ENCODE assay signal across 13 cellular contexts in genomic region chr11:32105871-32106312, GRCh38. TPM values are rescaled to one million over a fixed set of nuclear protein-coding genes. Genes with fewer than 3 reads are reported as not detected.
A peak's percentile ranks its signal among the peaks of the same experiment; 100 is the strongest.
DNase-seq lines count a peak whose midpoint lies in the region; ATAC-seq and TF ChIP-seq lines count a peak whose summit lies in the region.
"Had no signal": no experiment of that assay in that cellular context is flagged by ENCODE, and none has a peak within 500 bp of the region (broad histone marks: within the 10 kb centered on the region; RNA-seq: fewer than 3 reads in every experiment).

No MANE protein-coding gene starts in this region.

- TF ChIP-seq CTCF in adrenal gland (IDR thresholded peaks at IDR 0.05), result no peak

- DNase-seq in ureter (ENCODE audit: low spot score), result no peak
- DNase-seq in NCI-H510A (lab: John Stamatoyannopoulos, UW), result no peak
- DNase-seq in posterior vena cava (ENCODE audit: low spot score), result no peak
- DNase-seq in adrenal gland, result no peak
- DNase-seq: activated CD4-positive, alpha-beta T cell treated with anti-CD3 and anti-CD28 coated beads for 36 hours; activated gamma-delta T cell; cerebellar nuclear complex; naive thymus-derived CD8-positive, alpha-beta T cell; NCI-H345 had no signal

- ATAC-seq in GM19025 (IDR thresholded peaks at IDR 0.05; ENCODE audit: low read depth, unreplicated experiment), result peak; percentile 82
- peak; percentile 73 for ATAC-seq in GM21825 (IDR thresholded peaks at IDR 0.05; ENCODE audit: unreplicated experiment)
- ATAC-seq in HG03342 (IDR thresholded peaks at IDR 0.05; ENCODE audit: unreplicated experiment), result peak; percentile 78
- ATAC-seq: activated CD4-positive, alpha-beta T cell treated with anti-CD3 and anti-CD28 coated beads for 36 hours; naive thymus-derived CD8-positive, alpha-beta T cell had no signal

- no peaks in the 10 kb centered on the region for H3K27me3 ChIP-seq in BLaER1
- H3K27me3 ChIP-seq in adrenal gland, result no peaks in the 10 kb centered on the region

- peaks cover 27% of the 10 kb centered on the region; the same call in 1 of the 2 replicates for H4K20me1 ChIP-seq in BLaER1

- peak overlapping the region; percentile 43 for H3K4me2 ChIP-seq in BLaER1

- H3K27ac ChIP-seq in BLaER1 (0 out of 2 replicates have a peak overlapping the region, but pooled peaks have one; percentile 18), adrenal gland (no peak overlapping the region)

- TF ChIP-seq POLR2A in adrenal gland (IDR thresholded peaks at IDR 0.05), result no peak

- H3K36me3 ChIP-seq in BLaER1 (peaks cover 51% of the 10 kb centered on the region), adrenal gland (replicated peaks in 1 of 2) (peaks cover 0 to 30% of the 10 kb centered on the region in 2 donors)

- WGBS in adrenal gland, 4 donors, result 83 to 90% (median 89%) methylated on average over 6 of the region's 6 CpGs

- H3K9me3 ChIP-seq in BLaER1 (no peaks in the 10 kb centered on the region), adrenal gland (replicated peaks in 1 of 3) (no peaks in the 10 kb centered on the region)

- intact Hi-C loops in posterior vena cava (cut with DNase I) (no loop called here), adrenal gland (cut with DNase I) (no loop called here)

- H3K4me1 ChIP-seq in BLaER1 (peaks cover 10% of the 10 kb centered on the region; the same call in 1 of the 2 replicates), adrenal gland (replicated peaks in 1 of 2) (no peaks in the 10 kb centered on the region)

- H3K9ac ChIP-seq in BLaER1, result no peak overlapping the region

- no peak overlapping the region for H3K4me3 ChIP-seq in BLaER1
- H3K4me3 ChIP-seq in adrenal gland, result no peak overlapping the region

RNA-seq across cellular contexts. Expression of gene RCN1, which starts 15.0 kb away (rescaled TPM):
- total RNA-seq in ureter (159 TPM), posterior vena cava (100 to 1,000 TPM; 130 to 134 TPM), adrenal gland (100 to 1,000 TPM in 2 of 8 donors, 10 to 100 TPM in 6; 56.1 to 116 (median 83.3) TPM)
- polyA plus RNA-seq in adrenal gland, result 100 to 1,000 TPM in 1 of 3 donors, 10 to 100 TPM in 2; 73.8 to 142 (median 81.9) TPM
